ENCODE assay signal across 18 cellular contexts in the genomic region with DNA sequence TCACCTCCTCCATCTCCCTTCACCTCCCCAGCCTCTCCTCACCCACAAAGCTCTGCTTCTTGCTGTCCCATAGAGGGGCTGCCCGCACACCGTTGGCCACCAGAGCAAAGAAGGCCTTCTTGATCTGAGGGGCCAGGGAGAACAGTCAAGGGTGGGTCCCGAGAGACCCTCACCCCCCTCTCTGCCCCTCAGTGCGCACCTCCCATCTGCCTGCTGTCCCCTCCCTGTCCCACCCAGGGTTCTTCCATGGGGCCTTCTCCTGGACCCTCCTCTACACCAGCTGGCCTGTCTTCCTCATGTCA. TPM values are rescaled to one million over a fixed set of nuclear protein-coding genes. Genes with fewer than 3 reads are reported as not detected.
DNase-seq lines count a peak whose midpoint lies in the region; ATAC-seq, FAIRE-seq and TF ChIP-seq lines count a peak whose summit lies in the region.
"Had no signal": no experiment of that assay in that cellular context is flagged by ENCODE, and none has a peak within 500 bp of the region (broad histone marks: within the 10 kb centered on the region; RNA-seq: fewer than 3 reads in every experiment).

No MANE protein-coding gene starts in this region.

- CTCF ChIA-PET in H1 (lab: Charles Lee; ENCODE audit: partially characterized antibody) = interaction anchor here (0.9 to 2.6 kb wide), 3 partner anchors 19 to 71 kb away, joined by 3 to 9 read pairs (median 4); no protein-coding TSS in a partner anchor

- H2AFZ ChIP-seq in H1 (ENCODE audit: low read length) = no peak overlapping the region

- H3K27ac ChIP-seq in H1 (ENCODE audit: low read depth, low read length) (no peak overlapping the region), gastrocnemius medialis (peak overlapping the region; percentile 95)
- H3K27ac ChIP-seq: C4-2B had no signal

- no peak for TF ChIP-seq RAD21 in H1 (IDR thresholded peaks at IDR 0.05 in 1 of 2, conservative IDR thresholded peaks at IDR 0.05 in 1 of 2; ENCODE audit: low read depth in 2 of 2, low read length in 2 of 2)

- H4K91ac ChIP-seq in H1 (replicated peaks; ENCODE audit: insufficient read length, low read length) = no peak overlapping the region

- no peak for TF ChIP-seq EP300 in H1 (IDR thresholded peaks at IDR 0.05; ENCODE audit: borderline replicate concordance in 1 of 2, low read depth in 2 of 2, low read length in 2 of 2)

- H2BK12ac ChIP-seq in H1 (ENCODE audit: low read depth, low read length) = no peak overlapping the region

- TF ChIP-seq POLR2A in H1 (IDR thresholded peaks at IDR 0.05; ENCODE audit: control extremely low read depth in 1 of 2, low read depth in 2 of 2, low read length in 2 of 2) (no peak), gastrocnemius medialis (IDR thresholded peaks at IDR 0.05) (no peak)

- H3K23ac ChIP-seq in H1 (ENCODE audit: insufficient read length) = no peak overlapping the region

- H4K5ac ChIP-seq in H1 (ENCODE audit: insufficient read length, low read depth, low read length) = no peak overlapping the region

- ATAC-seq in gastrocnemius medialis = no peak
- ATAC-seq in GM19397 (IDR thresholded peaks at IDR 0.05; ENCODE audit: unreplicated experiment) = no peak

- H2BK120ac ChIP-seq in H1 (replicated peaks; ENCODE audit: low read depth, low read length) = no peak overlapping the region

- in situ Hi-C loops in gastrocnemius medialis (cut with MboI; ENCODE audit: low sequenced_read_pairs in 4 of 4) = no loop called here

- no peak overlapping the region for H2BK5ac ChIP-seq in H1 (ENCODE audit: low read depth, low read length)

- H2AK5ac ChIP-seq in H1 (ENCODE audit: low read depth, low read length) = no peak overlapping the region

- H4K8ac ChIP-seq in H1 (ENCODE audit: extremely low read depth, insufficient read depth, low read length) = peak overlapping the region; percentile 57; the same call in 1 of the 2 replicates

- WGBS in H1 (ENCODE audit: extremely low coverage in 1 of 2, insufficient coverage in 1 of 2, insufficient read length in 1 of 2, insufficient replicate concordance in 2 of 2, low coverage in 1 of 2, low lambda C conversion rate in 2 of 2, missing lambda C conversion rate in 1 of 2), 2 experiments = 94% methylated on average over 2 of the region's 4 CpGs; no CpG with 5 or more reads in 1 of the 2 experiments

- H3K23me2 ChIP-seq in H1 (ENCODE audit: low read depth, low read length) = peaks cover 2% of the 10 kb centered on the region; the same call in 1 of the 2 replicates

- H3K18ac ChIP-seq in H1 (ENCODE audit: extremely low read depth, low read length) = no peak overlapping the region

- POLR2A ChIA-PET in H1 (lab: Charles Lee; ENCODE audit: partially characterized antibody) = interaction anchor here (2.3 kb wide), 1 partner anchor 12 kb away, joined by 5 read pairs; no protein-coding TSS in a partner anchor

- no peak overlapping the region for H3K4me2 ChIP-seq in H1 (ENCODE audit: insufficient read depth in 1 of 2, low read depth in 2 of 2, low read length in 2 of 2)

- no peak overlapping the region for H2BK15ac ChIP-seq in H1 (ENCODE audit: low read length)

- DNase-seq in H1 (ENCODE audit: low read depth in 1 of 2, low spot score in 2 of 2) (no peak), mesenteric fat pad (ENCODE audit: low spot score) (peak; percentile 64), gastrocnemius medialis (no peak), NCI-H774 (lab: John Stamatoyannopoulos, UW) (no peak), HuH-7 (ENCODE audit: low spot score) (no peak)
- DNase-seq: ACHN; AML-193; CD4-positive, alpha-beta T cell; DMS153; DMS79; GF-D8 had no signal

- H3K27me3 ChIP-seq in H1 (replicated peaks in 1 of 4; ENCODE audit: control insufficient read depth in 3 of 4, extremely low read depth in 1 of 4, insufficient read depth in 3 of 4, low read length in 3 of 4) (peaks cover 0 to 4% (median 0%) of the 10 kb centered on the region in 4 experiments; a peak in 1 of 7 replicates), gastrocnemius medialis (no peaks in the 10 kb centered on the region)

- H3K56ac ChIP-seq in H1 (replicated peaks; ENCODE audit: insufficient read length, low read depth, low read length) = no peak overlapping the region

- no peak overlapping the region for H3K4me3 ChIP-seq in H1 (ENCODE audit: extremely low read depth in 1 of 4, insufficient read depth in 2 of 4, low read depth in 3 of 4, low read length in 4 of 4)
- peak overlapping the region in 1 of 4 donors; percentile 66 for H3K4me3 ChIP-seq in gastrocnemius medialis
- H3K4me3 ChIP-seq: HAP-1 had no signal

- H3K79me1 ChIP-seq in H1 (ENCODE audit: low read depth, low read length) = no peaks in the 10 kb centered on the region

- no peak for FAIRE-seq in H1 (lab: Jason Lieb, UNC)
- FAIRE-seq: A204.1 had no signal

- no peaks in the 10 kb centered on the region for H3K79me2 ChIP-seq in H1 (ENCODE audit: control insufficient read depth in 1 of 2, insufficient read depth in 2 of 2, low read length in 2 of 2)

- H3K9me3 ChIP-seq in H1 (ENCODE audit: insufficient read depth in 2 of 2, low read depth in 1 of 2, low read length in 1 of 2) (no peaks in the 10 kb centered on the region), gastrocnemius medialis (no peaks in the 10 kb centered on the region)
- H3K9me3 ChIP-seq: HAP-1 had no signal

- H3K36me3 ChIP-seq in H1 (ENCODE audit: control insufficient read depth in 2 of 4, insufficient read depth in 4 of 4, low read length in 3 of 4) = no peaks in the 10 kb centered on the region
- H3K36me3 ChIP-seq in gastrocnemius medialis = peaks cover 0 to 11% of the 10 kb centered on the region in 2 donors
- H3K36me3 ChIP-seq: HAP-1 had no signal

- H3K4me1 ChIP-seq in H1 (replicated peaks in 1 of 4; ENCODE audit: control insufficient read depth in 3 of 4, insufficient read depth in 4 of 4, low read length in 3 of 4) (no peaks in the 10 kb centered on the region), gastrocnemius medialis (peaks cover 66 to 69% of the 10 kb centered on the region in 2 donors)

- H3K14ac ChIP-seq in H1 (ENCODE audit: insufficient read length) = no peak overlapping the region

- no peak overlapping the region for H3K9ac ChIP-seq in H1 (replicated peaks in 1 of 4; ENCODE audit: extremely low read depth in 1 of 4, low read depth in 3 of 4, low read length in 3 of 4)

- no peak for TF ChIP-seq CTCF in H1 (IDR thresholded peaks at IDR 0.05; ENCODE audit: control extremely low read depth in 1 of 3, insufficient read depth in 1 of 3, low read depth in 1 of 3, low read length in 3 of 3)
- TF ChIP-seq CTCF in gastrocnemius medialis (IDR thresholded peaks at IDR 0.05 in 4 of 5, conservative IDR thresholded peaks at IDR 0.05 in 1 of 5) = no peak

- H3K4ac ChIP-seq in H1 (replicated peaks; ENCODE audit: insufficient read length, low read depth, low read length) = no peak overlapping the region

- no peak overlapping the region for H2BK20ac ChIP-seq in H1 (ENCODE audit: low read length)

- intact Hi-C loops in gastrocnemius medialis (cut with DNase I; ENCODE audit: low total_unique reads) = loop anchor here (10.0 kb wide), 1 partner anchor 994 kb away; no protein-coding TSS in a partner anchor

- H4K20me1 ChIP-seq in H1 (replicated peaks in 1 of 2; ENCODE audit: control insufficient read depth in 1 of 2, insufficient read depth in 2 of 2, low read length in 2 of 2) = no peaks in the 10 kb centered on the region

RNA-seq across cellular contexts. Expression of a gene that starts 3.2 kb away (rescaled TPM):
- not detected in 2 replicates for total RNA-seq in H1 (2021; fragmentation: NEBNext Ultra II Directional; extraction: Animal tissue kit (Norgen Biotek cat#: 25700))
- polyA plus RNA-seq in H1 (2011; rRNA removed) = not detected in 2 replicates
- polyA plus RNA-seq in H1 (2011; cell fraction: cytosol; rRNA removed) = not detected
- polyA plus RNA-seq in H1 (2011; cell fraction: nucleus; rRNA removed) = not detected
- not detected in 4 replicates for polyA plus RNA-seq in H1 (2012, experiment 1 of 2)
- polyA plus RNA-seq in H1 (2012, experiment 2 of 2) = not detected
- not detected for polyA plus RNA-seq in H1 (2013, experiment 1 of 2)
- not detected for polyA plus RNA-seq in H1 (2013, experiment 2 of 2)
- not detected in 2 replicates for polyA minus RNA-seq in H1 (2011; rRNA and poly(A)+ RNA removed)
- not detected for polyA minus RNA-seq in H1 (2011; cell fraction: cytosol; rRNA and poly(A)+ RNA removed)
- polyA minus RNA-seq in H1 (2011; cell fraction: nucleus; rRNA and poly(A)+ RNA removed) = not detected
- not detected for total RNA-seq in mesenteric fat pad
- 10 to 100 TPM in 3 of 4 donors, 1 to 10 TPM in 1; 8.3 to 65.4 (median 44.3) TPM for total RNA-seq in gastrocnemius medialis
- total RNA-seq: CD4-positive, alpha-beta T cell; Daoy; H4 had no signal
- polyA plus RNA-seq: BJ had no signal

RNA-seq across cellular contexts. Expression of a gene that starts 31.2 kb away (rescaled TPM):
- total RNA-seq in H1 (2021; fragmentation: NEBNext Ultra II Directional; extraction: Animal tissue kit (Norgen Biotek cat#: 25700)) = not detected in 2 replicates
- not detected in 2 replicates for polyA plus RNA-seq in H1 (2011; rRNA removed)
- polyA plus RNA-seq in H1 (2011; cell fraction: cytosol; rRNA removed) = not detected
- polyA plus RNA-seq in H1 (2011; cell fraction: nucleus; rRNA removed) = not detected
- not detected in 4 replicates for polyA plus RNA-seq in H1 (2012, experiment 1 of 2)
- not detected for polyA plus RNA-seq in H1 (2012, experiment 2 of 2)
- polyA plus RNA-seq in H1 (2013, experiment 1 of 2) = not detected
- not detected for polyA plus RNA-seq in H1 (2013, experiment 2 of 2)
- polyA minus RNA-seq in H1 (2011; rRNA and poly(A)+ RNA removed) = not detected in 2 replicates
- polyA minus RNA-seq in H1 (2011; cell fraction: cytosol; rRNA and poly(A)+ RNA removed) = not detected
- not detected for polyA minus RNA-seq in H1 (2011; cell fraction: nucleus; rRNA and poly(A)+ RNA removed)
- total RNA-seq in mesenteric fat pad = 0.90 TPM
- 1 to 10 TPM in 2 of 4 donors, under 1 TPM in 2; 0.36 to 3.9 (median 2.1) TPM for total RNA-seq in gastrocnemius medialis
- total RNA-seq: CD4-positive, alpha-beta T cell had no signal
- polyA plus RNA-seq: BJ had no signal

RNA-seq across cellular contexts. Expression of a gene that starts 46.5 kb away (rescaled TPM):
- 3.9 and 5.4 TPM in 2 replicates for total RNA-seq in H1 (2021; fragmentation: NEBNext Ultra II Directional; extraction: Animal tissue kit (Norgen Biotek cat#: 25700))
- polyA plus RNA-seq in H1 (2011; rRNA removed) = 12.9 and 14.7 TPM in 2 replicates
- 12.8 TPM for polyA plus RNA-seq in H1 (2011; cell fraction: cytosol; rRNA removed)
- 14.4 TPM for polyA plus RNA-seq in H1 (2011; cell fraction: nucleus; rRNA removed)
- 8.6 to 12.4 TPM (median 10.8 TPM) in 4 replicates for polyA plus RNA-seq in H1 (2012, experiment 1 of 2)
- polyA plus RNA-seq in H1 (2012, experiment 2 of 2) = 8.5 TPM
- 4.6 TPM for polyA plus RNA-seq in H1 (2013, experiment 1 of 2)
- polyA plus RNA-seq in H1 (2013, experiment 2 of 2) = 4.4 TPM
- 12.0 and 14.9 TPM in 2 replicates for polyA minus RNA-seq in H1 (2011; rRNA and poly(A)+ RNA removed)
- polyA minus RNA-seq in H1 (2011; cell fraction: cytosol; rRNA and poly(A)+ RNA removed) = 5.4 TPM
- polyA minus RNA-seq in H1 (2011; cell fraction: nucleus; rRNA and poly(A)+ RNA removed) = 3.7 TPM
- total RNA-seq in mesenteric fat pad (20.5 TPM), gastrocnemius medialis (10 to 100 TPM; 17.9 to 56.3 (median 26.8) TPM)

RNA-seq across cellular contexts. Expression of a gene that starts 52.2 kb away (rescaled TPM):
- total RNA-seq in H1 (2021; fragmentation: NEBNext Ultra II Directional; extraction: Animal tissue kit (Norgen Biotek cat#: 25700)) = not detected in 2 replicates
- polyA plus RNA-seq in H1 (2011; rRNA removed) = 0.05 TPM in 1 of 2 replicates, not detected in the other
- 0.03 TPM for polyA plus RNA-seq in H1 (2011; cell fraction: cytosol; rRNA removed)
- polyA plus RNA-seq in H1 (2011; cell fraction: nucleus; rRNA removed) = not detected
- not detected in 4 replicates for polyA plus RNA-seq in H1 (2012, experiment 1 of 2)
- polyA plus RNA-seq in H1 (2012, experiment 2 of 2) = not detected
- not detected for polyA plus RNA-seq in H1 (2013, experiment 1 of 2)
- polyA plus RNA-seq in H1 (2013, experiment 2 of 2) = not detected
- polyA minus RNA-seq in H1 (2011; rRNA and poly(A)+ RNA removed) = not detected in 2 replicates
- polyA minus RNA-seq in H1 (2011; cell fraction: cytosol; rRNA and poly(A)+ RNA removed) = not detected
- 0.20 TPM for polyA minus RNA-seq in H1 (2011; cell fraction: nucleus; rRNA and poly(A)+ RNA removed)
- total RNA-seq in mesenteric fat pad = not detected
- total RNA-seq in gastrocnemius medialis = not detected
- total RNA-seq: H4 had no signal
- polyA plus RNA-seq: BJ had no signal
